29 cellular contexts compared by ENCODE assay signal in genomic region chr3:124535306-124535705, GRCh38.
"Had no signal": no experiment of that assay in that cellular context is flagged by ENCODE, and none has a peak within 500 bp of the region (broad histone marks: within the 10 kb centered on the region; RNA-seq: fewer than 3 reads in every experiment).

No MANE protein-coding gene starts in this region.

- H3K9me3 ChIP-seq: stomach, suprapubic skin, testis, thoracic aorta, thyroid gland, tibial artery, tibial nerve, transverse colon, upper lobe of left lung, upper lobe of right lung, uterus, vagina had no signal

- H3K36me3 ChIP-seq: stomach, suprapubic skin, thoracic aorta, thyroid gland, tibial artery, tibial nerve, transverse colon, upper lobe of left lung, upper lobe of right lung, uterus, vagina had no signal

- H3K4me3 Mint-ChIP-seq: stimulated activated effector memory CD8-positive, alpha-beta T cell treated with anti-CD3 and anti-CD28 coated beads, Interleukin-12 subunit alpha, Interleukin-12 subunit beta, amount 100 ng/mL, for 72 hours; stimulated activated memory B cell treated with anti-CD40 and anti-IgM and Interleukin-4, amounts not matched to agents 10 μg/mL and 1 μg/mL and 100 μg/mL, for 72 hours; stimulated activated naive B cell treated with anti-CD40 and anti-IgM and Interleukin-4, amounts not matched to agents 10 μg/mL and 1 μg/mL and 100 μg/mL, for 72 hours; stimulated activated naive CD8-positive, alpha-beta T cell treated with anti-CD3 and anti-CD28 coated beads, Interleukin-15, amount 100 ng/mL, for 72 hours; stimulated activated naive CD8-positive, alpha-beta T cell treated with anti-CD3 and anti-CD28 coated beads, Interleukin-15, Interleukin-2, amounts not matched to agents 100 ng/mL and 50 ng/mL, for 24 hours; type B pancreatic cell had no signal

- H3K36me3 Mint-ChIP-seq: stimulated activated effector memory CD8-positive, alpha-beta T cell treated with anti-CD3 and anti-CD28 coated beads, Interleukin-12 subunit alpha, Interleukin-12 subunit beta, amount 100 ng/mL, for 72 hours; stimulated activated memory B cell treated with anti-CD40 and anti-IgM and Interleukin-4, amounts not matched to agents 10 μg/mL and 1 μg/mL and 100 μg/mL, for 72 hours; stimulated activated naive B cell treated with anti-CD40 and anti-IgM and Interleukin-4, amounts not matched to agents 10 μg/mL and 1 μg/mL and 100 μg/mL, for 72 hours; type B pancreatic cell had no signal

- FAIRE-seq: urothelium cell line had no signal

- H3K27me3 Mint-ChIP-seq: type B pancreatic cell had no signal

- H3K4me1 ChIP-seq: stomach, suprapubic skin, thyroid gland, tibial artery, tibial nerve, transverse colon, upper lobe of left lung, upper lobe of right lung, uterus, vagina had no signal

- H3K4me1 Mint-ChIP-seq: stimulated activated effector memory CD8-positive, alpha-beta T cell treated with anti-CD3 and anti-CD28 coated beads, Interleukin-12 subunit alpha, Interleukin-12 subunit beta, amount 100 ng/mL, for 72 hours; stimulated activated memory B cell treated with anti-CD40 and anti-IgM and Interleukin-4, amounts not matched to agents 10 μg/mL and 1 μg/mL and 100 μg/mL, for 72 hours; stimulated activated naive B cell treated with anti-CD40 and anti-IgM and Interleukin-4, amounts not matched to agents 10 μg/mL and 1 μg/mL and 100 μg/mL, for 72 hours; stimulated activated naive CD8-positive, alpha-beta T cell treated with anti-CD3 and anti-CD28 coated beads, Interleukin-15, amount 100 ng/mL, for 72 hours had no signal

- ATAC-seq: stimulated activated effector memory CD8-positive, alpha-beta T cell treated with anti-CD3 and anti-CD28 coated beads, Interleukin-12 subunit alpha, Interleukin-12 subunit beta, amount 100 ng/mL, for 72 hours; stimulated activated memory B cell treated with anti-CD40 and anti-IgM and Interleukin-4, amounts not matched to agents 10 μg/mL and 1 μg/mL and 100 μg/mL, for 72 hours; stimulated activated naive B cell treated with anti-CD40 and anti-IgM and Interleukin-4, amounts not matched to agents 10 μg/mL and 1 μg/mL and 100 μg/mL, for 72 hours; stimulated activated naive CD8-positive, alpha-beta T cell treated with anti-CD3 and anti-CD28 coated beads, Interleukin-15, amount 100 ng/mL, for 72 hours; stimulated activated naive CD8-positive, alpha-beta T cell treated with anti-CD3 and anti-CD28 coated beads, Interleukin-15, Interleukin-2, amounts not matched to agents 100 U/mL and 50 U/mL, for 24 hours; upper lobe of right lung had no signal

- H3K27ac ChIP-seq: stomach, suprapubic skin, testis, thoracic aorta, thyroid gland, tibial artery, tibial nerve, transverse colon, upper lobe of left lung, upper lobe of right lung, uterus, vagina had no signal

- H3K27me3 ChIP-seq: stomach, suprapubic skin, testis, thyroid gland, tibial artery, tibial nerve, transverse colon, upper lobe of left lung, upper lobe of right lung, uterus, vagina had no signal

- H3K4me3 ChIP-seq: stomach, suprapubic skin, testis, thoracic aorta, thyroid gland, tibial artery, tibial nerve, transverse colon, upper lobe of left lung, upper lobe of right lung, uterus, vagina had no signal

- H3K9me3 Mint-ChIP-seq: stimulated activated effector memory CD8-positive, alpha-beta T cell treated with anti-CD3 and anti-CD28 coated beads, Interleukin-12 subunit alpha, Interleukin-12 subunit beta, amount 100 ng/mL, for 72 hours; stimulated activated memory B cell treated with anti-CD40 and anti-IgM and Interleukin-4, amounts not matched to agents 10 μg/mL and 1 μg/mL and 100 μg/mL, for 72 hours; stimulated activated naive B cell treated with anti-CD40 and anti-IgM and Interleukin-4, amounts not matched to agents 10 μg/mL and 1 μg/mL and 100 μg/mL, for 72 hours; stimulated activated naive CD8-positive, alpha-beta T cell treated with anti-CD3 and anti-CD28 coated beads, Interleukin-15, amount 100 ng/mL, for 72 hours; stimulated activated naive CD8-positive, alpha-beta T cell treated with anti-CD3 and anti-CD28 coated beads, Interleukin-15, Interleukin-2, amounts not matched to agents 100 ng/mL and 50 ng/mL, for 24 hours; type B pancreatic cell had no signal

- H3K27ac Mint-ChIP-seq: stimulated activated effector memory CD8-positive, alpha-beta T cell treated with anti-CD3 and anti-CD28 coated beads, Interleukin-12 subunit alpha, Interleukin-12 subunit beta, amount 100 ng/mL, for 72 hours; stimulated activated memory B cell treated with anti-CD40 and anti-IgM and Interleukin-4, amounts not matched to agents 10 μg/mL and 1 μg/mL and 100 μg/mL, for 72 hours; stimulated activated naive B cell treated with anti-CD40 and anti-IgM and Interleukin-4, amounts not matched to agents 10 μg/mL and 1 μg/mL and 100 μg/mL, for 72 hours; stimulated activated naive CD8-positive, alpha-beta T cell treated with anti-CD3 and anti-CD28 coated beads, Interleukin-15, amount 100 ng/mL, for 72 hours; stimulated activated naive CD8-positive, alpha-beta T cell treated with anti-CD3 and anti-CD28 coated beads, Interleukin-15, Interleukin-2, amounts not matched to agents 100 ng/mL and 50 ng/mL, for 24 hours; type B pancreatic cell had no signal

- DNase-seq: stimulated activated CD4-positive, alpha-beta T cell treated with anti-CD3 and anti-CD28 coated beads, Interleukin-2, amount 100 ng/mL, for 48 hours; stimulated activated CD4-positive, alpha-beta T cell treated with anti-CD3 and anti-CD28 coated beads, Interleukin-4, amount 100 ng/mL, for 1 hour; stimulated activated CD4-positive, alpha-beta T cell treated with anti-CD3 and anti-CD28 coated beads, Interleukin-4, amount 100 ng/mL, for 24 hours; stimulated activated CD4-positive, alpha-beta T cell treated with anti-CD3 and anti-CD28 coated beads, Interleukin-4, amount 100 ng/mL, for 4 hours; stimulated activated CD8-positive, alpha-beta memory T cell treated with anti-CD3 and anti-CD28 coated beads, Interleukin-4, amount 100 ng/mL, for 48 hours; stimulated activated naive B cell treated with anti-CD40 and anti-IgM and Interleukin-4, amounts not matched to agents 10 μg/mL and 1 μg/mL and 100 μg/mL, for 72 hours; stimulated activated naive CD4-positive, alpha-beta T cell; stimulated activated naive CD4-positive, alpha-beta T cell treated with Interleukin-2 at 50 U/mL for 16 hours; stimulated activated naive CD8-positive, alpha-beta T cell treated with anti-CD3 and anti-CD28 coated beads, Interleukin-15, amount 100 ng/mL, for 72 hours; stimulated activated naive CD8-positive, alpha-beta T cell treated with anti-CD3 and anti-CD28 coated beads, Interleukin-15, Interleukin-2, amounts not matched to agents 100 U/mL and 50 U/mL, for 24 hours; stomach; substantia nigra; testis; thyroid gland; tibial artery; transverse colon; trophoblast cell; upper lobe of left lung; upper lobe of right lung; uterus had no signal
